Comparison of ENCODE assay signal across 8 cellular contexts in the genomic region with DNA sequence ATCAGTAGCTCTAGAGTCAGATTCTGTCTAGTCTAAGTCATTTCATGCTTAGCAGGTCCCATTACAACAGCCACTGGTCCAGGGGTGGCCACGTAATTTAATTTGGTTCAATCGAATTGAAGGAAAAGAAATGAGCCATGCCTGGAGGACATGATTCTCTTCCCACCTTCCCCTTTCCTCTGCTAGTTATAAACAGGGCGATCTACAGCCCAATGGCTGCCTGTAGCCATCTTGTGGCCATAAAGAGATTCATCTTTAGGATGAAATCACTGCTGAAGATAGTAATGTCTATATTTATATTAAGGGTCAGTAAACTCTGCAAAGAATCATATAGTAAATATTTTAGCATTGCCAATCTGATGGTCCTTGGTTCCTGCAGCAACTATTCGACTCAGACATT.
DNase-seq lines count a peak whose midpoint lies in the region; ATAC-seq, FAIRE-seq and TF ChIP-seq lines count a peak whose summit lies in the region.
"Not testable (repeated sequence)": the region's sequence is repeated elsewhere in the genome, so short reads cannot be mapped to it uniquely, and the experiment has no call there.

No MANE protein-coding gene starts in this region.

- DNase-seq in A673 (ENCODE audit: low spot score) (peak; percentile 33), NCI-H69 (lab: John Stamatoyannopoulos, UW) (peak; percentile 66), brain microvascular endothelial cell (peak; percentile 9)
- not testable (repeated sequence) for DNase-seq in DND-41; LNCaP clone FGC (ENCODE audit: low read depth); RWPE2 (ENCODE audit: low spot score); keratinocyte (ENCODE audit: low read depth, low spot score)

- intact Hi-C loops in A673 (cut with micrococcal nuclease; ENCODE audit: unreplicated experiment) = not testable (repeated sequence)

- not testable (repeated sequence) for ATAC-seq in DND-41 (ENCODE audit: insufficient read depth, low read depth); RWPE2 (ENCODE audit: low read depth)
- ATAC-seq in esophagus mucosa = peak; percentile 52

- H3K4me2 ChIP-seq in DND-41 (ENCODE audit: insufficient read depth, low read length); keratinocyte (ENCODE audit: control insufficient read depth, extremely low read depth, insufficient read depth, low read depth, low read length): not testable (repeated sequence)

- in situ Hi-C loops in brain microvascular endothelial cell (cut with HindIII; ENCODE audit: low pct_ligation_motif_present, low sequenced_read_pairs) = not testable (repeated sequence)

- not testable (repeated sequence) for H2AFZ ChIP-seq in DND-41 (ENCODE audit: low read depth, low read length); keratinocyte (ENCODE audit: control insufficient read depth, low read length)

- dilution Hi-C loops in keratinocyte (cut with MboI; ENCODE audit: extremely low pct_ligation_motif_present, low sequenced_read_pairs) = not testable (repeated sequence)

- H3K9me3 ChIP-seq in A673 (ENCODE audit: low read depth, low read length, poor library complexity, severe bottlenecking); DND-41 (ENCODE audit: insufficient read depth, low read length, severe bottlenecking); RWPE2 (ENCODE audit: severe bottlenecking); keratinocyte (ENCODE audit: control insufficient read depth, low read depth, low read length): not testable (repeated sequence)

- H3K27ac ChIP-seq in A673 (ENCODE audit: low read depth, low read length, poor library complexity, severe bottlenecking); DND-41 (ENCODE audit: low read length); RWPE2 (ENCODE audit: poor library complexity, severe bottlenecking); brain microvascular endothelial cell; keratinocyte (ENCODE audit: control insufficient read depth, insufficient read depth, low read length): not testable (repeated sequence)

- POLR2A ChIA-PET in A673 (lab: Charles Lee; ENCODE audit: low non-redundant PET) = not testable (repeated sequence)

- CTCF ChIA-PET in A673 (lab: Charles Lee) = not testable (repeated sequence)

- FAIRE-seq in keratinocyte (lab: Jason Lieb, UNC) = peak; percentile 75

- not testable (repeated sequence) for H3K79me2 ChIP-seq in DND-41 (ENCODE audit: insufficient read depth, low read length); keratinocyte (ENCODE audit: control insufficient read depth, insufficient read depth, low read length)

- H3K36me3 ChIP-seq in A673 (ENCODE audit: insufficient read depth, low read length, poor library complexity, severe bottlenecking); DND-41 (ENCODE audit: insufficient read depth, low read length); RWPE2 (ENCODE audit: low read depth); brain microvascular endothelial cell (replicated peaks); keratinocyte (ENCODE audit: control insufficient read depth in 2 of 2, extremely low read depth in 1 of 2, insufficient read depth in 2 of 2, low read length in 2 of 2): not testable (repeated sequence)

- H3K9me1 ChIP-seq in keratinocyte (ENCODE audit: control insufficient read depth, extremely low read depth, insufficient read depth, low read length) = not testable (repeated sequence)

- not testable (repeated sequence) for H4K20me1 ChIP-seq in DND-41 (ENCODE audit: insufficient read depth, low read length); keratinocyte (ENCODE audit: control insufficient read depth, extremely low read depth, insufficient read depth, low read length)

- H3K4me3 ChIP-seq in A673 (ENCODE audit: low read depth, low read length, poor library complexity, severe bottlenecking); DND-41 (ENCODE audit: low read depth in 1 of 2, low read length in 2 of 2); LNCaP clone FGC (ENCODE audit: low read depth, low read length); RWPE2 (ENCODE audit: severe bottlenecking); brain microvascular endothelial cell (ENCODE audit: low read depth, low read length); keratinocyte (ENCODE audit: control insufficient read depth in 2 of 3, extremely low read depth in 1 of 3, insufficient read depth in 2 of 3, low read depth in 1 of 3, low read length in 3 of 3): not testable (repeated sequence)

- not testable (repeated sequence) for H3K27me3 ChIP-seq in A673 (replicated peaks; ENCODE audit: insufficient read depth, low read depth, low read length, poor library complexity); DND-41 (ENCODE audit: insufficient read depth, low read length, poor library complexity); RWPE2 (ENCODE audit: insufficient read depth, poor library complexity, severe bottlenecking); brain microvascular endothelial cell (replicated peaks); keratinocyte (ENCODE audit: control insufficient read depth, extremely low read depth, insufficient read depth, low read length)

- not testable (repeated sequence) for BruUV-seq in A673 (replicated peaks; lab: Mats Ljungman, UMichigan)

- H3K9ac ChIP-seq in DND-41 (ENCODE audit: low read depth, low read length); keratinocyte (ENCODE audit: control insufficient read depth, extremely low read depth, insufficient read depth, low read length): not testable (repeated sequence)

- peak; percentile 39; the same call in 1 of the 2 replicates for TF ChIP-seq CTCF in A673 (conservative IDR thresholded peaks at IDR 0.05; ENCODE audit: low read depth, low read length)
- peak; percentile 18 for TF ChIP-seq CTCF in DND-41 (IDR thresholded peaks at IDR 0.05; ENCODE audit: borderline replicate concordance, extremely low read depth, low read length, poor library complexity, severe bottlenecking)
- peak; percentile 57 for TF ChIP-seq CTCF in LNCaP clone FGC (IDR thresholded peaks at IDR 0.05; ENCODE audit: control insufficient read depth, extremely low read depth, insufficient read depth)
- TF ChIP-seq CTCF in RWPE2 (IDR thresholded peaks at IDR 0.05; ENCODE audit: poor library complexity, severe bottlenecking) = peak; percentile 16
- TF ChIP-seq CTCF in brain microvascular endothelial cell (IDR thresholded peaks at IDR 0.05; ENCODE audit: low read depth, low read length, missing control alignments) = peak; percentile 49
- peak in 1 of 3 experiments; percentile 5 for TF ChIP-seq CTCF in keratinocyte (optimal IDR thresholded peaks at IDR 0.05 in 1 of 3, IDR thresholded peaks at IDR 0.05 in 1 of 3, conservative IDR thresholded peaks at IDR 0.05 in 1 of 3; ENCODE audit: extremely low read depth in 1 of 3, insufficient read depth in 2 of 3, low read length in 3 of 3)

- not testable (repeated sequence) for H3K4me1 ChIP-seq in A673 (ENCODE audit: insufficient read depth, low read length, poor library complexity, severe bottlenecking); DND-41 (ENCODE audit: insufficient read depth, low read length); RWPE2 (ENCODE audit: insufficient read depth, poor library complexity, severe bottlenecking); keratinocyte (ENCODE audit: control insufficient read depth, extremely low read depth, insufficient read depth, low read length)
